ENCODE assay signal across 8 cellular contexts in genomic region chr16:53207810-53208752, GRCh38.
DNase-seq lines count a peak whose midpoint lies in the region; ATAC-seq, FAIRE-seq and TF ChIP-seq lines count a peak whose summit lies in the region.

No MANE protein-coding gene starts in this region.

- DNase-seq in HT1080 (ENCODE audit: low read depth) (peak; percentile 89), NOMO-1 (lab: John Stamatoyannopoulos, UW; ENCODE audit: unreplicated experiment in 2 of 2) (peak; percentile 83 to 90), astrocyte of the spinal cord (ENCODE audit: low read depth, low spot score) (peak; percentile 85), hippocampal formation (lab: John Stamatoyannopoulos, UW) (peak; percentile 54 to 95), pulmonary artery endothelial cell (ENCODE audit: low read depth, low spot score) (peak; percentile 46)
- DNase-seq in activated CD4-positive, CD25-positive, alpha-beta regulatory T cell treated with anti-CD3 and anti-CD28 coated beads, Interleukin-2, amount 50 U/mL, for 72 hours, result no peak

- TF ChIP-seq CTCF in astrocyte of the spinal cord (IDR thresholded peaks at IDR 0.05; ENCODE audit: low read depth, low read length), result peak; percentile 61

- FAIRE-seq in G401.6 (lab: Jason Lieb, UNC), result peak; percentile 96

- in situ Hi-C loops in astrocyte of the spinal cord (cut with HindIII; ENCODE audit: low sequenced_read_pairs), result no loop called here

- peak; percentile 87 for ATAC-seq in GM21515 (IDR thresholded peaks at IDR 0.05; ENCODE audit: unreplicated experiment)

- peak overlapping the region; percentile 68 for H3K4me3 ChIP-seq in astrocyte of the spinal cord (ENCODE audit: low read depth, low read length)
